8 cellular contexts compared by ENCODE assay signal in genomic region chr17:7015587-7016020, GRCh38. TPM values are rescaled to one million over a fixed set of nuclear protein-coding genes. Genes with fewer than 3 reads are reported as not detected.
DNase-seq lines count a peak whose midpoint lies in the region; ATAC-seq and TF ChIP-seq lines count a peak whose summit lies in the region.

No MANE protein-coding gene starts in this region.

- H3K9me3 Mint-ChIP-seq in activated CD4-positive, alpha-beta T cell treated with anti-CD3 and anti-CD28 coated beads, Interleukin-2, amount 10 ng/mL, durations not matched to agents 7 days and 5 days, result no peaks in the 10 kb centered on the region
- no peaks in the 10 kb centered on the region for H3K9me3 Mint-ChIP-seq in stimulated activated memory B cell treated with anti-CD40 and anti-IgM and Interleukin-4, amounts not matched to agents 10 μg/mL and 1 μg/mL and 100 μg/mL, for 72 hours

- WGBS in gastroesophageal sphincter (ENCODE audit: low coverage in 1 of 2), 2 donors, result 7 to 17% methylated on average over 1 to 6 of the region's 16 CpGs

- no peaks in the 10 kb centered on the region for H3K27me3 Mint-ChIP-seq in activated CD4-positive, alpha-beta T cell treated with anti-CD3 and anti-CD28 coated beads, Interleukin-2, amount 10 ng/mL, durations not matched to agents 7 days and 5 days
- no peaks in the 10 kb centered on the region for H3K27me3 Mint-ChIP-seq in stimulated activated memory B cell treated with anti-CD40 and anti-IgM and Interleukin-4, amounts not matched to agents 10 μg/mL and 1 μg/mL and 100 μg/mL, for 72 hours

- ATAC-seq in gastroesophageal sphincter (no peak), GM19395 (IDR thresholded peaks at IDR 0.05; ENCODE audit: unreplicated experiment) (no peak), HG02798 (IDR thresholded peaks at IDR 0.05; ENCODE audit: poor library complexity, unreplicated experiment) (no peak)
- ATAC-seq in stimulated activated memory B cell treated with anti-CD40 and anti-IgM and Interleukin-4, amounts not matched to agents 10 μg/mL and 1 μg/mL and 100 μg/mL, for 72 hours, result no peak

- no peaks in the 10 kb centered on the region for H3K27me3 ChIP-seq in gastroesophageal sphincter

- H3K4me3 ChIP-seq in HEK293 (ENCODE audit: low read depth, low read length), result peak overlapping the region; percentile 67; the same call in 1 of the 2 replicates
- H3K4me3 ChIP-seq in gastroesophageal sphincter, result peak overlapping the region; percentile 83 to 87

- H3K4me1 ChIP-seq in HEK293 (ENCODE audit: control insufficient read depth, insufficient read depth, low read length) (peaks cover 13% of the 10 kb centered on the region; the same call in 1 of the 2 replicates), gastroesophageal sphincter (peaks cover 0 to 82% (median 37%) of the 10 kb centered on the region in 3 donors)

- peaks cover 35% of the 10 kb centered on the region for H3K36me3 Mint-ChIP-seq in activated CD4-positive, alpha-beta T cell treated with anti-CD3 and anti-CD28 coated beads, Interleukin-2, amount 10 ng/mL, durations not matched to agents 7 days and 5 days (ENCODE audit: low read depth)
- H3K36me3 Mint-ChIP-seq in stimulated activated memory B cell treated with anti-CD40 and anti-IgM and Interleukin-4, amounts not matched to agents 10 μg/mL and 1 μg/mL and 100 μg/mL, for 72 hours, result peaks cover 20% of the 10 kb centered on the region

- no peak for TF ChIP-seq POLR2A in gastroesophageal sphincter (IDR thresholded peaks at IDR 0.05)

- H3K27ac Mint-ChIP-seq in activated CD4-positive, alpha-beta T cell treated with anti-CD3 and anti-CD28 coated beads, Interleukin-2, amount 10 ng/mL, durations not matched to agents 7 days and 5 days, result peak overlapping the region; percentile 97
- peak overlapping the region; percentile 99 for H3K27ac Mint-ChIP-seq in stimulated activated memory B cell treated with anti-CD40 and anti-IgM and Interleukin-4, amounts not matched to agents 10 μg/mL and 1 μg/mL and 100 μg/mL, for 72 hours

- no peak for DNase-seq in activated CD4-positive, alpha-beta T cell treated with anti-CD3 and anti-CD28 coated beads, Interleukin-2, amount 10 ng/mL, durations not matched to agents 7 days and 5 days
- no peak for DNase-seq in medulla oblongata (ENCODE audit: extremely low spot score)
- no peak for DNase-seq in NCI-H524 treated with DMSO at 0.1 percent for 48 hours (lab: John Stamatoyannopoulos, UW)

- TF ChIP-seq CTCF in HEK293 (tag by site-specific recombination; IDR thresholded peaks at IDR 0.05) (no peak), gastroesophageal sphincter (IDR thresholded peaks at IDR 0.05) (no peak)

- TF ChIP-seq EP300 in gastroesophageal sphincter (IDR thresholded peaks at IDR 0.05), result no peak

- H3K27ac ChIP-seq in HEK293 (ENCODE audit: extremely low read depth, low read depth, low read length) (peak overlapping the region; percentile 99; the same call in 1 of the 2 replicates), gastroesophageal sphincter (peak overlapping the region; percentile 85 to 96 (median 89))

- H3K4me1 Mint-ChIP-seq in activated CD4-positive, alpha-beta T cell treated with anti-CD3 and anti-CD28 coated beads, Interleukin-2, amount 10 ng/mL, durations not matched to agents 7 days and 5 days, result peaks cover 63% of the 10 kb centered on the region
- H3K4me1 Mint-ChIP-seq in stimulated activated memory B cell treated with anti-CD40 and anti-IgM and Interleukin-4, amounts not matched to agents 10 μg/mL and 1 μg/mL and 100 μg/mL, for 72 hours, result peaks cover 58% of the 10 kb centered on the region

- H3K9me3 ChIP-seq in HEK293 (ENCODE audit: control insufficient read depth, insufficient read depth, low read depth, low read length) (no peaks in the 10 kb centered on the region), gastroesophageal sphincter (no peaks in the 10 kb centered on the region)

- POLR2A ChIA-PET in HEK293 (lab: Yijun Ruan, JAX), result interaction anchor here (1.0 kb wide), 3 partner anchors 9 to 105 kb away, joined by 4 to 5 read pairs (median 4); partner anchors contain the start of gene SLC16A13
- POLR2A ChIA-PET in activated CD4-positive, alpha-beta T cell treated with anti-CD3 and anti-CD28 coated beads, Interleukin-2, amount 10 ng/mL, durations not matched to agents 7 days and 5 days (lab: Charles Lee), result no interaction called here

- CTCF ChIA-PET in HEK293 (lab: Yijun Ruan, JAX), result interaction anchor here (1.7 to 3.7 kb wide), 4 partner anchors 12 to 349 kb away, joined by 5 to 14 read pairs (median 8); no protein-coding TSS in a partner anchor
- CTCF ChIA-PET in activated CD4-positive, alpha-beta T cell treated with anti-CD3 and anti-CD28 coated beads, Interleukin-2, amount 10 ng/mL, durations not matched to agents 7 days and 5 days (lab: Charles Lee), result interaction anchor here (0.6 to 2.0 kb wide), 8 partner anchors 10 to 263 kb away, joined by 3 to 5 read pairs (median 4); partner anchors contain the start of gene SLC16A13

- H3K4me3 Mint-ChIP-seq in activated CD4-positive, alpha-beta T cell treated with anti-CD3 and anti-CD28 coated beads, Interleukin-2, amount 10 ng/mL, durations not matched to agents 7 days and 5 days, result peak overlapping the region; percentile 91
- peak overlapping the region; percentile 94 for H3K4me3 Mint-ChIP-seq in stimulated activated memory B cell treated with anti-CD40 and anti-IgM and Interleukin-4, amounts not matched to agents 10 μg/mL and 1 μg/mL and 100 μg/mL, for 72 hours

- H3K36me3 ChIP-seq in HEK293 (ENCODE audit: control insufficient read depth in 2 of 2, insufficient read depth in 1 of 2, low read length in 2 of 2), result peaks cover 0 to 23% of the 10 kb centered on the region in 2 experiments; a peak in 1 of 3 replicates
- H3K36me3 ChIP-seq in gastroesophageal sphincter, result peaks cover 0 to 12% of the 10 kb centered on the region in 2 donors

TF ChIP-seq in HEK293, 187 proteins besides CTCF, POLR2A, EP300 and RAD21:
- TF ChIP-seq SP2 (tag by site-specific recombination; IDR thresholded peaks at IDR 0.05) (peak; percentile 19), GLI4 (tag by site-specific recombination; IDR thresholded peaks at IDR 0.05) (no peak)

RNA-seq across cellular contexts. Expression of gene RNASEK, which starts 3.2 kb away (rescaled TPM):
- 100 to 1,000 TPM; 134 to 170 TPM for total RNA-seq in activated CD4-positive, alpha-beta T cell treated with anti-CD3 and anti-CD28 coated beads, Interleukin-2, amount 10 ng/mL, durations not matched to agents 7 days and 5 days
- 100 to 1,000 TPM; 150 to 211 (median 170) TPM for total RNA-seq in gastroesophageal sphincter

RNA-seq across cellular contexts. Expression of gene BCL6B, which starts 7.2 kb away (rescaled TPM):
- total RNA-seq in activated CD4-positive, alpha-beta T cell treated with anti-CD3 and anti-CD28 coated beads, Interleukin-2, amount 10 ng/mL, durations not matched to agents 7 days and 5 days, result under 1 TPM; 0.40 TPM
- 1 to 10 TPM in 3 of 4 donors, under 1 TPM in 1; 0.93 to 3.9 (median 3.3) TPM for total RNA-seq in gastroesophageal sphincter

RNA-seq across cellular contexts. Expression of gene ALOX12, which starts 19.8 kb away (rescaled TPM):
- total RNA-seq in activated CD4-positive, alpha-beta T cell treated with anti-CD3 and anti-CD28 coated beads, Interleukin-2, amount 10 ng/mL, durations not matched to agents 7 days and 5 days, result not detected
- under 1 TPM in 2 of 4 donors, not detected in 2; 0.19 to 0.62 TPM for total RNA-seq in gastroesophageal sphincter

RNA-seq across cellular contexts. Expression of gene SLC16A13, which starts 20.2 kb away (rescaled TPM):
- total RNA-seq in activated CD4-positive, alpha-beta T cell treated with anti-CD3 and anti-CD28 coated beads, Interleukin-2, amount 10 ng/mL, durations not matched to agents 7 days and 5 days, result 10 to 100 TPM; 18.0 to 19.1 TPM
- total RNA-seq in gastroesophageal sphincter, result under 1 TPM in 3 of 4 donors, not detected in 1; 0.58 to 0.81 (median 0.72) TPM

RNA-seq across cellular contexts. Expression of gene SLC16A11, which starts 28.3 kb away (rescaled TPM):
- not detected for total RNA-seq in activated CD4-positive, alpha-beta T cell treated with anti-CD3 and anti-CD28 coated beads, Interleukin-2, amount 10 ng/mL, durations not matched to agents 7 days and 5 days
- under 1 TPM in 3 of 4 donors, not detected in 1; 0.32 to 0.54 (median 0.39) TPM for total RNA-seq in gastroesophageal sphincter
